ENCODE assay signal across 1 cellular context in genomic region chr12:93441617-93442410, GRCh38.
A peak's percentile ranks its signal among the peaks of the same experiment; 100 is the strongest.
TF ChIP-seq lines count a peak whose summit lies in the region.

TSS of gene UBE2N (minus strand) at chr12:93441947. CDS start at chr12:93441884, 63 bp downstream.

TF ChIP-seq in K562, 482 proteins besides CTCF, POLR2A, EP300 and RAD21 (continued from another document and continues in another):
- TF ChIP-seq CEBPZ (IDR thresholded peaks at IDR 0.05; ENCODE audit: borderline replicate concordance, low read depth, low read length), result no peak
- TF ChIP-seq PURB (CRISPR knock-in tag; IDR thresholded peaks at IDR 0.05; ENCODE audit: low read depth), result no peak
- TF ChIP-seq PTRF (tag; IDR thresholded peaks at IDR 0.05), result no peak
- TF ChIP-seq ZBTB17 (CRISPR knock-in tag; IDR thresholded peaks at IDR 0.05), result no peak
- TF ChIP-seq SMARCE1 (IDR thresholded peaks at IDR 0.05), result no peak
- no peak for TF ChIP-seq TRIM25 (IDR thresholded peaks at IDR 0.05; ENCODE audit: borderline replicate concordance)
- TF ChIP-seq MTF1 (CRISPR knock-in tag; IDR thresholded peaks at IDR 0.05; ENCODE audit: borderline replicate concordance), result no peak
- no peak for TF ChIP-seq MYBL2 (IDR thresholded peaks at IDR 0.05; ENCODE audit: low read depth)
- no peak for TF ChIP-seq MYBL2 (CRISPR knock-in tag; IDR thresholded peaks at IDR 0.05; ENCODE audit: borderline replicate concordance)
- TF ChIP-seq CEBPG (CRISPR knock-in tag; IDR thresholded peaks at IDR 0.05), result no peak
- TF ChIP-seq CEBPG (tag; conservative IDR thresholded peaks at IDR 0.05 in 1 of 2, IDR thresholded peaks at IDR 0.05 in 1 of 2), result no peak
- no peak for TF ChIP-seq ZNF232 (CRISPR knock-in tag; IDR thresholded peaks at IDR 0.05)
- TF ChIP-seq CREB1 (IDR thresholded peaks at IDR 0.05), result peak; percentile 88
- peak; percentile 89 for TF ChIP-seq CREB1 (CRISPR knock-in tag; IDR thresholded peaks at IDR 0.05)
- no peak for TF ChIP-seq BRF2 (IDR thresholded peaks at IDR 0.05; ENCODE audit: borderline replicate concordance, insufficient read depth, insufficient read length)
- TF ChIP-seq TCF15 (CRISPR knock-in tag; IDR thresholded peaks at IDR 0.05), result no peak
- no peak for TF ChIP-seq CBFA2T3 (IDR thresholded peaks at IDR 0.05)
- no peak for TF ChIP-seq XRCC5 (IDR thresholded peaks at IDR 0.05; ENCODE audit: low read depth, low read length)
- TF ChIP-seq PREB (CRISPR knock-in tag; IDR thresholded peaks at IDR 0.05), result no peak
- no peak for TF ChIP-seq BRCA1 (IDR thresholded peaks at IDR 0.05)
- TF ChIP-seq BRCA1 (CRISPR knock-in tag; IDR thresholded peaks at IDR 0.05), result no peak
- TF ChIP-seq RBBP5 (IDR thresholded peaks at IDR 0.05; ENCODE audit: borderline replicate concordance, insufficient read depth, low read length, poor library complexity, severe bottlenecking), result peak; percentile 95
- peak; percentile 90 for TF ChIP-seq ELF1 (tag; IDR thresholded peaks at IDR 0.05)
- peak; percentile 84 for TF ChIP-seq PHF8 (IDR thresholded peaks at IDR 0.05; ENCODE audit: borderline replicate concordance, low read length)
- peak; percentile 97 for TF ChIP-seq GABPA (tag; conservative IDR thresholded peaks at IDR 0.05; ENCODE audit: low read depth)
- TF ChIP-seq SAFB2 (IDR thresholded peaks at IDR 0.05; ENCODE audit: borderline replicate concordance, low read depth, low read length, severe bottlenecking), result no peak
- TF ChIP-seq ZNF583 (CRISPR knock-in tag; IDR thresholded peaks at IDR 0.05), result no peak
- no peak for TF ChIP-seq ZC3H4 (CRISPR knock-in tag; IDR thresholded peaks at IDR 0.05; ENCODE audit: borderline replicate concordance)
- peak; percentile 73 for TF ChIP-seq MTA1 (IDR thresholded peaks at IDR 0.05; ENCODE audit: borderline replicate concordance)
- no peak for TF ChIP-seq NCOA1 (IDR thresholded peaks at IDR 0.05; ENCODE audit: low read depth)
- peak; percentile 70 for TF ChIP-seq SAP30 (IDR thresholded peaks at IDR 0.05; ENCODE audit: borderline replicate concordance, insufficient read depth, low read depth, low read length, poor library complexity, severe bottlenecking)
- no peak for TF ChIP-seq MCM7 (IDR thresholded peaks at IDR 0.05)
- no peak for TF ChIP-seq FOXM1 (IDR thresholded peaks at IDR 0.05; ENCODE audit: low read depth)
- no peak for TF ChIP-seq FOXM1 (CRISPR knock-in tag; IDR thresholded peaks at IDR 0.05; ENCODE audit: low read depth)
- peak; percentile 96 for TF ChIP-seq GMEB1 (CRISPR knock-in tag; IDR thresholded peaks at IDR 0.05)
- TF ChIP-seq ZNF696 (CRISPR knock-in tag; conservative IDR thresholded peaks at IDR 0.05), result no peak
- no peak; the same call in 1 of the 2 replicates for TF ChIP-seq PML (IDR thresholded peaks at IDR 0.05; ENCODE audit: low read length)
- TF ChIP-seq ZNF282 (CRISPR knock-in tag; IDR thresholded peaks at IDR 0.05), result 0 out of 2 replicates have a peak, but pooled peaks have one; percentile 32
- 0 out of 2 replicates have a peak, but pooled peaks have one; percentile 6 for TF ChIP-seq ZNF12 (CRISPR knock-in tag; IDR thresholded peaks at IDR 0.05)
- peak; percentile 49; the same call in 1 of the 2 replicates for TF ChIP-seq ZNF766 (CRISPR knock-in tag; conservative IDR thresholded peaks at IDR 0.05)
- no peak for TF ChIP-seq HMBOX1 (IDR thresholded peaks at IDR 0.05)
- TF ChIP-seq ZBTB40 (IDR thresholded peaks at IDR 0.05), result peak; percentile 93
- no peak for TF ChIP-seq ZBTB40 (CRISPR knock-in tag; IDR thresholded peaks at IDR 0.05)
- no peak for TF ChIP-seq TAF15 (IDR thresholded peaks at IDR 0.05; ENCODE audit: low read depth, low read length)
- peak; percentile 48; the same call in 1 of the 2 replicates for TF ChIP-seq GTF2E2 (tag; IDR thresholded peaks at IDR 0.05)
- no peak for TF ChIP-seq U2AF2 (optimal IDR thresholded peaks at IDR 0.05; ENCODE audit: low read depth, low read length)
- no peak for TF ChIP-seq HLTF (IDR thresholded peaks at IDR 0.05)
